Comparison of ENCODE assay signal across 9 cellular contexts in the genomic region with DNA sequence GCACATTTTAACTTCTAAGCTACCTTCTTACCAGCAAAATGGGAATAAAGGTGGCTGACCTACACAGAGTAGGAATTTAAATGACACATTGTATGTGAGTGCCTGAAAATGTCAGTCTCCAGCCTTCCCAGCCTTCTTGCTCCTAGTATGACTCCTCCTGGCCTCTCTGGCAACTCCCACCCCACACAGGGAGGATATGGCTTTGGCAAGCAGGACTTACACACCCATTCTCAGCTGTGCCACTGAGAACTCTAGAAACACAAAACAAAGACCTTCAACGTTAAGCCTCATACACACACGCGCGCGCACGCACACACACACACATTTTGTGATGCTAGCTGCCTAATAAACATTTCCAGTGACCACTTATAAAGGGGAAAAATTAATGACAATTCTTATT.
DNase-seq lines count a peak whose midpoint lies in the region; ATAC-seq and TF ChIP-seq lines count a peak whose summit lies in the region.
"Had no signal": no experiment of that assay in that cellular context is flagged by ENCODE, and none has a peak within 500 bp of the region (broad histone marks: within the 10 kb centered on the region; RNA-seq: fewer than 3 reads in every experiment).

No MANE protein-coding gene starts in this region.

- CTCF ChIA-PET in HCT116 (lab: Charles Lee), result no interaction called here

- peaks cover 55 to 57% of the 10 kb centered on the region in 2 experiments for H3K4me1 ChIP-seq in HCT116 (ENCODE audit: control insufficient read depth in 1 of 2, insufficient read depth in 2 of 2, low read length in 2 of 2)
- peaks cover 21 to 91% (median 72%) of the 10 kb centered on the region in 12 donors for H3K4me1 ChIP-seq in heart left ventricle

- no peak overlapping the region for H2AFZ ChIP-seq in HCT116 (ENCODE audit: low read depth, low read length, poor library complexity, severe bottlenecking)

- H3K27ac ChIP-seq in HCT116 (ENCODE audit: low read depth, low read length) (0 out of 2 replicates have a peak overlapping the region, but pooled peaks have one; percentile 1), heart left ventricle (peak overlapping the region in 9 of 12 donors; percentile 10 to 92 (median 49))

- H3K9me3 ChIP-seq in HCT116 (ENCODE audit: control insufficient read depth in 1 of 2, insufficient read depth in 1 of 2, low read depth in 1 of 2, low read length in 2 of 2) (no peaks in the 10 kb centered on the region), heart left ventricle (no peaks in the 10 kb centered on the region)

- TF ChIP-seq RAD21 in HCT116 (IDR thresholded peaks at IDR 0.05; ENCODE audit: low read depth), result no peak

- peaks cover 9% of the 10 kb centered on the region; the same call in 1 of the 2 replicates for H4K20me1 ChIP-seq in HCT116 (ENCODE audit: insufficient read depth)

- 56 to 69% (median 66%) methylated on average over 6 of the region's 6 CpGs for WGBS in heart left ventricle, 4 donors

- POLR2A ChIA-PET in HCT116 (lab: Charles Lee), result interaction anchor here (1.2 kb wide), 1 partner anchor 10 kb away, joined by 4 read pairs; no protein-coding TSS in a partner anchor

- BruUV-seq in HCT116 (replicated peaks; lab: Mats Ljungman, UMichigan), result no TSS peak

- no peak for TF ChIP-seq POLR2A in HCT116 (IDR thresholded peaks at IDR 0.05; ENCODE audit: borderline replicate concordance, extremely low read depth, insufficient read depth, insufficient read length)
- no peak for TF ChIP-seq POLR2A in heart left ventricle (IDR thresholded peaks at IDR 0.05)

- H3K4me2 ChIP-seq in HCT116 (ENCODE audit: low read length), result peak overlapping the region; percentile 80

- no peaks in the 10 kb centered on the region for H3K27me3 ChIP-seq in HCT116 (ENCODE audit: insufficient read depth, low read length)
- H3K27me3 ChIP-seq in heart left ventricle, result no peaks in the 10 kb centered on the region

- ATAC-seq in HCT116 (no peak), heart left ventricle (peak; percentile 54 to 83 (median 66))

- H3K36me3 ChIP-seq in HCT116 (ENCODE audit: control insufficient read depth in 1 of 2, insufficient read depth in 2 of 2, low read length in 2 of 2) (no peaks in the 10 kb centered on the region), heart left ventricle (peaks cover 0 to 6% (median 0%) of the 10 kb centered on the region in 9 donors)

- H3K9ac ChIP-seq in HCT116 (ENCODE audit: low read length), result no peak overlapping the region

- in situ Hi-C loops in astrocyte of the spinal cord (cut with HindIII; ENCODE audit: low sequenced_read_pairs), result no loop called here

- RAD21 ChIA-PET in HCT116 (lab: Charles Lee; ENCODE audit: low non-redundant PET in 1 of 2, low total read pairs in 2 of 2, uncharacterized antibody in 2 of 2, unreplicated experiment in 2 of 2), result no interaction called here

- DNase-seq in HCT116 (ENCODE audit: low read depth, low spot score) (no peak), astrocyte of the spinal cord (ENCODE audit: low read depth, low spot score) (peak; percentile 63), heart left ventricle (peak in 4 of 5 donors; percentile 53 to 69 (median 64)), retinal pigment epithelial cell (ENCODE audit: low read depth) (no peak), amniotic stem cell (lab: John Stamatoyannopoulos, UW) (no peak), DMS79 (lab: John Stamatoyannopoulos, UW) (no peak), dedifferentiated amniotic fluid mesenchymal stem cell (ENCODE audit: extremely low spot score) (no peak), NCI-H2227 treated with DMSO at 0.1 percent for 48 hours (lab: John Stamatoyannopoulos, UW) (no peak)
- DNase-seq: nucleus accumbens had no signal

- no peak overlapping the region for H3K4me3 ChIP-seq in HCT116 (replicated peaks in 1 of 2; ENCODE audit: low read depth in 1 of 2, low read length in 2 of 2)
- no peak overlapping the region for H3K4me3 ChIP-seq in astrocyte of the spinal cord (ENCODE audit: low read depth, low read length)
- no peak overlapping the region for H3K4me3 ChIP-seq in heart left ventricle
- no peak overlapping the region for H3K4me3 ChIP-seq in retinal pigment epithelial cell (ENCODE audit: low read length)

- peaks cover 63% of the 10 kb centered on the region for H3K79me2 ChIP-seq in HCT116 (ENCODE audit: insufficient read depth, low read length)

- TF ChIP-seq CTCF in HCT116 (IDR thresholded peaks at IDR 0.05 in 2 of 3, conservative IDR thresholded peaks at IDR 0.05 in 1 of 3; ENCODE audit: borderline replicate concordance in 1 of 3, insufficient read depth in 1 of 3, low read depth in 2 of 3, low read length in 2 of 3) (no peak), astrocyte of the spinal cord (IDR thresholded peaks at IDR 0.05; ENCODE audit: low read depth, low read length) (no peak), heart left ventricle (IDR thresholded peaks at IDR 0.05) (no peak), retinal pigment epithelial cell (conservative IDR thresholded peaks at IDR 0.05; ENCODE audit: low read depth, low read length) (peak; percentile 3)

- no peaks in the 10 kb centered on the region for H3K9me2 ChIP-seq in HCT116 (ENCODE audit: insufficient read depth)

- intact Hi-C loops in HCT116 (cut with micrococcal nuclease), result no loop called here
- intact Hi-C loops in heart left ventricle (cut with DNase I), result loop anchor here in 1 of 10 donors (10.0 kb wide), 1 partner anchor 66 kb away; the partner anchor contains the start of gene PACSIN2

TF ChIP-seq in HCT116, 20 proteins besides CTCF, POLR2A, EP300 and RAD21:
- TF ChIP-seq SIN3A (IDR thresholded peaks at IDR 0.05; ENCODE audit: low read depth) (no peak), EZH2 (IDR thresholded peaks at IDR 0.05) (no peak), POLR2AphosphoS5 (IDR thresholded peaks at IDR 0.05; ENCODE audit: low read depth, low read length) (no peak), ZFX (IDR thresholded peaks at IDR 0.05) (no peak), FOSL1 (IDR thresholded peaks at IDR 0.05; ENCODE audit: low read depth) (no peak), CEBPB (IDR thresholded peaks at IDR 0.05; ENCODE audit: low read depth) (no peak), EGR1 (IDR thresholded peaks at IDR 0.05; ENCODE audit: low read depth) (no peak), CBX3 (IDR thresholded peaks at IDR 0.05; ENCODE audit: low read depth) (no peak), ZNF274 (IDR thresholded peaks at IDR 0.05; ENCODE audit: low read depth, low read length) (no peak), ELF1 (IDR thresholded peaks at IDR 0.05; ENCODE audit: borderline replicate concordance, low read depth) (no peak), JUND (IDR thresholded peaks at IDR 0.05) (no peak), SP1 (IDR thresholded peaks at IDR 0.05; ENCODE audit: low read depth) (no peak), TCF7L2 (IDR thresholded peaks at IDR 0.05; ENCODE audit: borderline replicate concordance, extremely low read depth, insufficient read depth, insufficient read length) (no peak), EZH2phosphoT487 (IDR thresholded peaks at IDR 0.05; ENCODE audit: borderline replicate concordance) (no peak), YY1 (IDR thresholded peaks at IDR 0.05; ENCODE audit: extremely low read depth, insufficient replicate concordance, low read depth, low read length) (no peak), SRF (IDR thresholded peaks at IDR 0.05; ENCODE audit: low read depth) (no peak)
- TF ChIP-seq, protein P1, sequence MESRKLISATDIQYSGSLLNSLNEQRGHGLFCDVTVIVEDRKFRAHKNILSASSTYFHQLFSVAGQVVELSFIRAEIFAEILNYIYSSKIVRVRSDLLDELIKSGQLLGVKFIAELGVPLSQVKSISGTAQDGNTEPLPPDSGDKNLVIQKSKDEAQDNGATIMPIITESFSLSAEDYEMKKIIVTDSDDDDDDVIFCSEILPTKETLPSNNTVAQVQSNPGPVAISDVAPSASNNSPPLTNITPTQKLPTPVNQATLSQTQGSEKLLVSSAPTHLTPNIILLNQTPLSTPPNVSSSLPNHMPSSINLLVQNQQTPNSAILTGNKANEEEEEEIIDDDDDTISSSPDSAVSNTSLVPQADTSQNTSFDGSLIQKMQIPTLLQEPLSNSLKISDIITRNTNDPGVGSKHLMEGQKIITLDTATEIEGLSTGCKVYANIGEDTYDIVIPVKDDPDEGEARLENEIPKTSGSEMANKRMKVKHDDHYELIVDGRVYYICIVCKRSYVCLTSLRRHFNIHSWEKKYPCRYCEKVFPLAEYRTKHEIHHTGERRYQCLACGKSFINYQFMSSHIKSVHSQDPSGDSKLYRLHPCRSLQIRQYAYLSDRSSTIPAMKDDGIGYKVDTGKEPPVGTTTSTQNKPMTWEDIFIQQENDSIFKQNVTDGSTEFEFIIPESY (IDR thresholded peaks at IDR 0.05; ENCODE audit: extremely low read depth, insufficient replicate concordance, low read length), result no peak
- TF ChIP-seq, protein P2, sequence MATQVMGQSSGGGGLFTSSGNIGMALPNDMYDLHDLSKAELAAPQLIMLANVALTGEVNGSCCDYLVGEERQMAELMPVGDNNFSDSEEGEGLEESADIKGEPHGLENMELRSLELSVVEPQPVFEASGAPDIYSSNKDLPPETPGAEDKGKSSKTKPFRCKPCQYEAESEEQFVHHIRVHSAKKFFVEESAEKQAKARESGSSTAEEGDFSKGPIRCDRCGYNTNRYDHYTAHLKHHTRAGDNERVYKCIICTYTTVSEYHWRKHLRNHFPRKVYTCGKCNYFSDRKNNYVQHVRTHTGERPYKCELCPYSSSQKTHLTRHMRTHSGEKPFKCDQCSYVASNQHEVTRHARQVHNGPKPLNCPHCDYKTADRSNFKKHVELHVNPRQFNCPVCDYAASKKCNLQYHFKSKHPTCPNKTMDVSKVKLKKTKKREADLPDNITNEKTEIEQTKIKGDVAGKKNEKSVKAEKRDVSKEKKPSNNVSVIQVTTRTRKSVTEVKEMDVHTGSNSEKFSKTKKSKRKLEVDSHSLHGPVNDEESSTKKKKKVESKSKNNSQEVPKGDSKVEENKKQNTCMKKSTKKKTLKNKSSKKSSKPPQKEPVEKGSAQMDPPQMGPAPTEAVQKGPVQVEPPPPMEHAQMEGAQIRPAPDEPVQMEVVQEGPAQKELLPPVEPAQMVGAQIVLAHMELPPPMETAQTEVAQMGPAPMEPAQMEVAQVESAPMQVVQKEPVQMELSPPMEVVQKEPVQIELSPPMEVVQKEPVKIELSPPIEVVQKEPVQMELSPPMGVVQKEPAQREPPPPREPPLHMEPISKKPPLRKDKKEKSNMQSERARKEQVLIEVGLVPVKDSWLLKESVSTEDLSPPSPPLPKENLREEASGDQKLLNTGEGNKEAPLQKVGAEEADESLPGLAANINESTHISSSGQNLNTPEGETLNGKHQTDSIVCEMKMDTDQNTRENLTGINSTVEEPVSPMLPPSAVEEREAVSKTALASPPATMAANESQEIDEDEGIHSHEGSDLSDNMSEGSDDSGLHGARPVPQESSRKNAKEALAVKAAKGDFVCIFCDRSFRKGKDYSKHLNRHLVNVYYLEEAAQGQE (IDR thresholded peaks at IDR 0.05; ENCODE audit: low read depth), result no peak
- TF ChIP-seq, protein P3, sequence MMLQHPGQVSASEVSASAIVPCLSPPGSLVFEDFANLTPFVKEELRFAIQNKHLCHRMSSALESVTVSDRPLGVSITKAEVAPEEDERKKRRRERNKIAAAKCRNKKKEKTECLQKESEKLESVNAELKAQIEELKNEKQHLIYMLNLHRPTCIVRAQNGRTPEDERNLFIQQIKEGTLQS (IDR thresholded peaks at IDR 0.05), result no peak

Comparison
In these comparisons a context has a peak if more than half of its experiments do, and no peak if none do; other contexts are left out.
1. DNase-seq: peak in astrocyte of the spinal cord (single experiment) and heart left ventricle (4 of 5); none in HCT116 (single experiment), retinal pigment epithelial cell (single experiment), amniotic stem cell (single experiment), DMS79 (single experiment), dedifferentiated amniotic fluid mesenchymal stem cell (single experiment) and NCI-H2227 treated with DMSO at 0.1 percent for 48 hours (single experiment).